ENCODE assay signal across 1 cellular context in the genomic region with DNA sequence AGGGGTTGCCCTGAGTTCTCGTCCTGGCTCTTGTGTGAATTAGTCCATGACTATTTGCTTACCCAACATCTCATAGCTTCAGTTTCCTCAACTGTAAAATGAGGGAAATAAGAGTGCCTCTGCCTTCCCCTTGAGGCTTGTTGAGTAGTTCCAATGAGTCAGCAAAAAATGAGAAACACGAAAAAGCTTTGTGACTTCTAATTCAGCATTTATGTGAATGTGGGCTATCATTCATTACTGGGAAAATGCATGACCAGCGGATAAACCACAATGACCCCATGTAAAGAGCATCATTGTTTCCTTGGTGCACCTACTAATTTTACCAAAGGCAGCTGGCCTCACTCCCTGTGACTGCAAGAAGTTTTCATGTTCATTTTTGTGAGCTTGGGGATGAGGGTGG.
TF ChIP-seq lines count a peak whose summit lies in the region.

No MANE protein-coding gene starts in this region.

TF ChIP-seq in K562, 482 proteins besides CTCF, POLR2A, EP300 and RAD21 (continued from another document):
- TF ChIP-seq, protein P1, sequence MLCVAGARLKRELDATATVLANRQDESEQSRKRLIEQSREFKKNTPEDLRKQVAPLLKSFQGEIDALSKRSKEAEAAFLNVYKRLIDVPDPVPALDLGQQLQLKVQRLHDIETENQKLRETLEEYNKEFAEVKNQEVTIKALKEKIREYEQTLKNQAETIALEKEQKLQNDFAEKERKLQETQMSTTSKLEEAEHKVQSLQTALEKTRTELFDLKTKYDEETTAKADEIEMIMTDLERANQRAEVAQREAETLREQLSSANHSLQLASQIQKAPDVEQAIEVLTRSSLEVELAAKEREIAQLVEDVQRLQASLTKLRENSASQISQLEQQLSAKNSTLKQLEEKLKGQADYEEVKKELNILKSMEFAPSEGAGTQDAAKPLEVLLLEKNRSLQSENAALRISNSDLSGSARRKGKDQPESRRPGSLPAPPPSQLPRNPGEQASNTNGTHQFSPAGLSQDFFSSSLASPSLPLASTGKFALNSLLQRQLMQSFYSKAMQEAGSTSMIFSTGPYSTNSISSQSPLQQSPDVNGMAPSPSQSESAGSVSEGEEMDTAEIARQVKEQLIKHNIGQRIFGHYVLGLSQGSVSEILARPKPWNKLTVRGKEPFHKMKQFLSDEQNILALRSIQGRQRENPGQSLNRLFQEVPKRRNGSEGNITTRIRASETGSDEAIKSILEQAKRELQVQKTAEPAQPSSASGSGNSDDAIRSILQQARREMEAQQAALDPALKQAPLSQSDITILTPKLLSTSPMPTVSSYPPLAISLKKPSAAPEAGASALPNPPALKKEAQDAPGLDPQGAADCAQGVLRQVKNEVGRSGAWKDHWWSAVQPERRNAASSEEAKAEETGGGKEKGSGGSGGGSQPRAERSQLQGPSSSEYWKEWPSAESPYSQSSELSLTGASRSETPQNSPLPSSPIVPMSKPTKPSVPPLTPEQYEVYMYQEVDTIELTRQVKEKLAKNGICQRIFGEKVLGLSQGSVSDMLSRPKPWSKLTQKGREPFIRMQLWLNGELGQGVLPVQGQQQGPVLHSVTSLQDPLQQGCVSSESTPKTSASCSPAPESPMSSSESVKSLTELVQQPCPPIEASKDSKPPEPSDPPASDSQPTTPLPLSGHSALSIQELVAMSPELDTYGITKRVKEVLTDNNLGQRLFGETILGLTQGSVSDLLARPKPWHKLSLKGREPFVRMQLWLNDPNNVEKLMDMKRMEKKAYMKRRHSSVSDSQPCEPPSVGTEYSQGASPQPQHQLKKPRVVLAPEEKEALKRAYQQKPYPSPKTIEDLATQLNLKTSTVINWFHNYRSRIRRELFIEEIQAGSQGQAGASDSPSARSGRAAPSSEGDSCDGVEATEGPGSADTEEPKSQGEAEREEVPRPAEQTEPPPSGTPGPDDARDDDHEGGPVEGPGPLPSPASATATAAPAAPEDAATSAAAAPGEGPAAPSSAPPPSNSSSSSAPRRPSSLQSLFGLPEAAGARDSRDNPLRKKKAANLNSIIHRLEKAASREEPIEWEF (CRISPR knock-in tag; IDR thresholded peaks at IDR 0.05) = no peak
- TF ChIP-seq PHB (CRISPR knock-in tag; IDR thresholded peaks at IDR 0.05) (no peak), ZNF316 (IDR thresholded peaks at IDR 0.05) (peak; percentile 87), NFE2L1 (tag; IDR thresholded peaks at IDR 0.05; ENCODE audit: borderline replicate concordance, low read depth) (peak; percentile 51; the same call in 1 of the 2 replicates), DDX20 (tag; IDR thresholded peaks at IDR 0.05; ENCODE audit: low read depth) (no peak), HMBOX1 (IDR thresholded peaks at IDR 0.05) (no peak), POLR2AphosphoS2 (IDR thresholded peaks at IDR 0.05; ENCODE audit: low read length) (no peak), HDAC2 (IDR thresholded peaks at IDR 0.05) (no peak), HDGF (IDR thresholded peaks at IDR 0.05) (no peak), BDP1 (IDR thresholded peaks at IDR 0.05; ENCODE audit: insufficient read depth, insufficient read length) (no peak), TGIF2 (CRISPR knock-in tag; IDR thresholded peaks at IDR 0.05) (no peak), TFAM (CRISPR knock-in tag; conservative IDR thresholded peaks at IDR 0.05) (no peak), RBBP5 (IDR thresholded peaks at IDR 0.05; ENCODE audit: borderline replicate concordance, insufficient read depth, low read length, poor library complexity, severe bottlenecking) (no peak), BACH1 (tag; IDR thresholded peaks at IDR 0.05) (no peak), ZFP30 (CRISPR knock-in tag; IDR thresholded peaks at IDR 0.05; ENCODE audit: borderline replicate concordance) (no peak), GATAD2B (IDR thresholded peaks at IDR 0.05; ENCODE audit: borderline replicate concordance) (no peak), E4F1 (CRISPR knock-in tag; IDR thresholded peaks at IDR 0.05; ENCODE audit: borderline replicate concordance) (no peak), CREBBP (IDR thresholded peaks at IDR 0.05; ENCODE audit: low read depth, low read length) (no peak), HNRNPK (IDR thresholded peaks at IDR 0.05; ENCODE audit: low read depth, low read length, poor library complexity, severe bottlenecking) (no peak), CCNT2 (IDR thresholded peaks at IDR 0.05; ENCODE audit: borderline replicate concordance, extremely low read depth, insufficient read length, low read depth, low read length) (no peak), ESRRA (IDR thresholded peaks at IDR 0.05; ENCODE audit: borderline replicate concordance, low read depth) (no peak), NFE2 (IDR thresholded peaks at IDR 0.05; ENCODE audit: low read depth) (peak; percentile 60; the same call in 1 of the 2 replicates), FUS (optimal IDR thresholded peaks at IDR 0.05; ENCODE audit: low read depth, low read length) (no peak), ASH1L (IDR thresholded peaks at IDR 0.05; ENCODE audit: borderline replicate concordance, low read depth, partially characterized antibody) (no peak), HLTF (IDR thresholded peaks at IDR 0.05) (no peak), ZNF140 (CRISPR knock-in tag; IDR thresholded peaks at IDR 0.05) (no peak), C11orf30 (IDR thresholded peaks at IDR 0.05; ENCODE audit: low read depth) (peak; percentile 78), ARID3B (CRISPR knock-in tag; IDR thresholded peaks at IDR 0.05; ENCODE audit: borderline replicate concordance) (no peak), ZKSCAN8 (CRISPR knock-in tag; IDR thresholded peaks at IDR 0.05) (no peak), FOXJ2 (tag; IDR thresholded peaks at IDR 0.05) (no peak), KLF1 (tag; IDR thresholded peaks at IDR 0.05) (no peak), SMARCE1 (IDR thresholded peaks at IDR 0.05) (no peak), MCM5 (IDR thresholded peaks at IDR 0.05; ENCODE audit: low read depth) (no peak), RUNX1 (IDR thresholded peaks at IDR 0.05; ENCODE audit: low read depth) (no peak), FOXM1 (IDR thresholded peaks at IDR 0.05; ENCODE audit: low read depth) (no peak), FOXM1 (CRISPR knock-in tag; IDR thresholded peaks at IDR 0.05; ENCODE audit: low read depth) (no peak), GATA2 (CRISPR knock-in tag; IDR thresholded peaks at IDR 0.05) (no peak)
- TF ChIP-seq, protein P2, sequence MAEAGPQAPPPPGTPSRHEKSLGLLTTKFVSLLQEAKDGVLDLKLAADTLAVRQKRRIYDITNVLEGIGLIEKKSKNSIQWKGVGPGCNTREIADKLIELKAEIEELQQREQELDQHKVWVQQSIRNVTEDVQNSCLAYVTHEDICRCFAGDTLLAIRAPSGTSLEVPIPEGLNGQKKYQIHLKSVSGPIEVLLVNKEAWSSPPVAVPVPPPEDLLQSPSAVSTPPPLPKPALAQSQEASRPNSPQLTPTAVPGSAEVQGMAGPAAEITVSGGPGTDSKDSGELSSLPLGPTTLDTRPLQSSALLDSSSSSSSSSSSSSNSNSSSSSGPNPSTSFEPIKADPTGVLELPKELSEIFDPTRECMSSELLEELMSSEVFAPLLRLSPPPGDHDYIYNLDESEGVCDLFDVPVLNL (CRISPR knock-in tag; IDR thresholded peaks at IDR 0.05; ENCODE audit: low read depth) = no peak
- TF ChIP-seq, protein P3, sequence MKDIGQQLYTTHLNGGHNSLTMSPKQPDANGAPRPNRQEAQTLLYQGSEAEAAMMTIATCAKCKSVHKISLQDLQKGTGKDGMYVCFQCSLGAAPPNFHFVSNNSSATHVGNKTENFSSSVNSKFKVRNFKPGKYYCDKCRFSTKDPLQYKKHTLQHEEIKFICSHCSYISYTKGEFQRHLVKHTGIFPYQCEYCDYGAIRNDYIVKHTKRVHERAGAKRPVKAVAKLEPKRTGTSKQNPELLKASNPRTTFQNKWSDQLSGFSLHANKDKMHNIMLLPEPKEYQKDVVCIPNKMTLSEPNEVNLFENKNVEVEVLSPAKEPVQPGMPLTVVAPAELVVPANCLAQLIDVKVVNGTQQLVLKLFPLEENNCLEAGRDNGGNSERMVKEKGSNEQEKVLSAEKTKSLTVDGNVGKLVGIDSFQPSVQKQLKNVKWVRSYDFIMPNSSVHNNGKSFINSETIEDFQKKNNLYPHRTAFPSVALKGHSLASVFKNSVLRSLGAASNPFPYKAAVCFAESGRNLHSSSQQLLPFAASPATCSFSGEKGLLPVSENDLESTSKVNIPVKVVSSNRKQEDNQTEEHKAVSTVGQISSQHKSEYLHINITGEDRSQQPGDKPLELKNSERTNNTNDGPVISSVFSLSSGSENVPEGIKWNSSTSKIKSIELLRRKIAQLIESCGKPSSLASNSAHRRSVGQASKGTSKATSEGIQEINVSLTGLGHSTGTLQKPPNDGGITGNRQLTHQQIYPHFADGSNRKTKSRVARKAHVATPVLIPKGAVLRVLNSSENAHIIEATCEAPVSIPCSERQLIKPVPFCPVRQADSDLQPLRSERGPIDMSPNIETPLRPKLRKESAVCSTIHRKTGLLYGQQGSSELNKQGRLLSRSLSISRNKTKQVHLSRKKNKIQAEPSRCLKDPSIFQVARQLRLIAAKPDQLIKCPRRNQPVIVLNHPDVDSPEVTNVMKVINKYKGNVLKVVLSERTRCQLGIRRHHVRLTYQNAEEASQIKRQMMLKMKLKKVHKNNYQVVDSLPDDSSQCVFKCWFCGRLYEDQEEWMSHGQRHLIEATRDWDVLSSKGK (CRISPR knock-in tag; IDR thresholded peaks at IDR 0.05) = no peak
- TF ChIP-seq, protein P4, sequence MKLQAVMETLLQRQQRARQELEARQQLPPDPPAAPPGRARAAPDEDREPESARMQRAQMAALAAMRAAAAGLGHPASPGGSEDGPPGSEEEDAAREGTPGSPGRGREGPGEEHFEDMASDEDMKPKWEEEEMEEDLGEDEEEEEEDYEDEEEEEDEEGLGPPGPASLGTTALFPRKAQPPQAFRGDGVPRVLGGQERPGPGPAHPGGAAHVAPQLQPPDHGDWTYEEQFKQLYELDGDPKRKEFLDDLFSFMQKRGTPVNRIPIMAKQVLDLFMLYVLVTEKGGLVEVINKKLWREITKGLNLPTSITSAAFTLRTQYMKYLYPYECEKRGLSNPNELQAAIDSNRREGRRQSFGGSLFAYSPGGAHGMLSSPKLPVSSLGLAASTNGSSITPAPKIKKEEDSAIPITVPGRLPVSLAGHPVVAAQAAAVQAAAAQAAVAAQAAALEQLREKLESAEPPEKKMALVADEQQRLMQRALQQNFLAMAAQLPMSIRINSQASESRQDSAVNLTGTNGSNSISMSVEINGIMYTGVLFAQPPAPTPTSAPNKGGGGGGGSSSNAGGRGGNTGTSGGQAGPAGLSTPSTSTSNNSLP (IDR thresholded peaks at IDR 0.05; ENCODE audit: borderline replicate concordance, low read depth, low read length) = no peak
- TF ChIP-seq, protein P5, sequence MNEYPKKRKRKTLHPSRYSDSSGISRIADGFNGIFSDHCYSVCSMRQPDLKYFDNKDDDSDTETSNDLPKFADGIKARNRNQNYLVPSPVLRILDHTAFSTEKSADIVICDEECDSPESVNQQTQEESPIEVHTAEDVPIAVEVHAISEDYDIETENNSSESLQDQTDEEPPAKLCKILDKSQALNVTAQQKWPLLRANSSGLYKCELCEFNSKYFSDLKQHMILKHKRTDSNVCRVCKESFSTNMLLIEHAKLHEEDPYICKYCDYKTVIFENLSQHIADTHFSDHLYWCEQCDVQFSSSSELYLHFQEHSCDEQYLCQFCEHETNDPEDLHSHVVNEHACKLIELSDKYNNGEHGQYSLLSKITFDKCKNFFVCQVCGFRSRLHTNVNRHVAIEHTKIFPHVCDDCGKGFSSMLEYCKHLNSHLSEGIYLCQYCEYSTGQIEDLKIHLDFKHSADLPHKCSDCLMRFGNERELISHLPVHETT (CRISPR knock-in tag; conservative IDR thresholded peaks at IDR 0.05 in 1 of 2, IDR thresholded peaks at IDR 0.05 in 1 of 2) = no peak
- TF ChIP-seq, protein P6, sequence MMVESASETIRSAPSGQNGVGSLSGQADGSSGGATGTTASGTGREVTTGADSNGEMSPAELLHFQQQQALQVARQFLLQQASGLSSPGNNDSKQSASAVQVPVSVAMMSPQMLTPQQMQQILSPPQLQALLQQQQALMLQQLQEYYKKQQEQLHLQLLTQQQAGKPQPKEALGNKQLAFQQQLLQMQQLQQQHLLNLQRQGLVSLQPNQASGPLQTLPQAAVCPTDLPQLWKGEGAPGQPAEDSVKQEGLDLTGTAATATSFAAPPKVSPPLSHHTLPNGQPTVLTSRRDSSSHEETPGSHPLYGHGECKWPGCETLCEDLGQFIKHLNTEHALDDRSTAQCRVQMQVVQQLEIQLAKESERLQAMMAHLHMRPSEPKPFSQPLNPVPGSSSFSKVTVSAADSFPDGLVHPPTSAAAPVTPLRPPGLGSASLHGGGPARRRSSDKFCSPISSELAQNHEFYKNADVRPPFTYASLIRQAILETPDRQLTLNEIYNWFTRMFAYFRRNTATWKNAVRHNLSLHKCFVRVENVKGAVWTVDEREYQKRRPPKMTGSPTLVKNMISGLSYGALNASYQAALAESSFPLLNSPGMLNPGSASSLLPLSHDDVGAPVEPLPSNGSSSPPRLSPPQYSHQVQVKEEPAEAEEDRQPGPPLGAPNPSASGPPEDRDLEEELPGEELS (CRISPR knock-in tag; IDR thresholded peaks at IDR 0.05; ENCODE audit: borderline replicate concordance) = no peak
